In genomic region chr1:116891396-116892072, GRCh38 we compare ENCODE assay signal across 1 cellular context.
TF ChIP-seq lines count a peak whose summit lies in the region.

No MANE protein-coding gene starts in this region.

TF ChIP-seq in WTC11, 78 proteins besides CTCF, POLR2A, EP300 and RAD21 (continued from another document):
- no peak for TF ChIP-seq ERG (CRISPR knock-in tag; IDR thresholded peaks at IDR 0.05)
- no peak for TF ChIP-seq ZNF512 (CRISPR knock-in tag; IDR thresholded peaks at IDR 0.05; ENCODE audit: borderline replicate concordance)
- no peak for TF ChIP-seq ZNF281 (CRISPR knock-in tag; IDR thresholded peaks at IDR 0.05)
- no peak for TF ChIP-seq NFYB (CRISPR knock-in tag; conservative IDR thresholded peaks at IDR 0.05; ENCODE audit: low read depth)
- no peak for TF ChIP-seq E2F5 (CRISPR knock-in tag; IDR thresholded peaks at IDR 0.05)
- no peak for TF ChIP-seq ELF4 (CRISPR knock-in tag; IDR thresholded peaks at IDR 0.05; ENCODE audit: low read depth)
- TF ChIP-seq ATF6 (CRISPR knock-in tag; IDR thresholded peaks at IDR 0.05) = no peak
- no peak for TF ChIP-seq ZNF423 (CRISPR knock-in tag; IDR thresholded peaks at IDR 0.05)
- no peak for TF ChIP-seq CREM (CRISPR knock-in tag; IDR thresholded peaks at IDR 0.05)
- TF ChIP-seq MXD4 (CRISPR knock-in tag; IDR thresholded peaks at IDR 0.05; ENCODE audit: borderline replicate concordance) = no peak
- TF ChIP-seq ESRRA (CRISPR knock-in tag; IDR thresholded peaks at IDR 0.05; ENCODE audit: borderline replicate concordance) = no peak
- TF ChIP-seq GTF2I (CRISPR knock-in tag; conservative IDR thresholded peaks at IDR 0.05) = no peak
- no peak for TF ChIP-seq SMAD3 (CRISPR knock-in tag; IDR thresholded peaks at IDR 0.05; ENCODE audit: borderline replicate concordance)
TF ChIP-seq in WTC11: peak in this region for 0.
